In the genomic region with DNA sequence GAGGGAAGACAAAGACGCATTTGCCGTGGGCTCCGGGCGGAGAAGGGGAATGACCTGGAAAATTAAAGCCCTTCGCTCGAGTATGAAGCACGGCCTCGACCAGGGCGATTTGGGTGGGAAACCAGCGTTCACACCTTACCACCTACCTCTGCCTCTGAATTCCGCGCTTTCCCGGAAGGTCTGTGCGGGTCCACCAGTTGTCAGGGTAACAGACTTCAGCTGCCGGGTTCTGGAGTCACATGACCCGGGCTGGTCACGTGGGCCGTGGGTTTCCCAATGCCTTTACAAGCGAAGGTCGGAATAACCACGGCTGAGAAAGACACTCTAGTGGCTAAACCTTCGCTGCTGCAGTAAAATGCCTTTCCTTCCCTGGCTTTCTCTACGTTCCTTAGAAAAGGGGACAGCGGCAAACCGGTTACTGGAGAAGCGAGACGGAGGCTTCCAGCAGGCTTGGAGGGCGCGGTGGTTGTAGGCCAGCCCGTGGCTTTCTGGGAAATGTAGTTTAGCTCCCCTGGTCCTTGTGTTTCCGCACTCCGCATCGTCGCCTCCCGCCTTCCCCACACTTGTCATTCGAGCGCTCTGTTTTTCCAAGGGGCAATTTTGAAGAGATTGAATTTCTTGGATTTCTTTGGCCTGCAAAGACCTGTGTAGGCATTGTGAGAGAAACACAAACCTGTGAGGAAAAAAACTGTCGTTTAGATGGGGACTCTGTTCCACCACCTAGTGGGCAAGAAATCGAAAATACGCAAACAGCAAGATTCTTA, we compare ENCODE assay signal across 8 cellular contexts. TPM values are rescaled to one million over a fixed set of nuclear protein-coding genes. Genes with fewer than 3 reads are reported as not detected.
DNase-seq lines count a peak whose midpoint lies in the region; ATAC-seq and TF ChIP-seq lines count a peak whose summit lies in the region.

A gene with protein sequence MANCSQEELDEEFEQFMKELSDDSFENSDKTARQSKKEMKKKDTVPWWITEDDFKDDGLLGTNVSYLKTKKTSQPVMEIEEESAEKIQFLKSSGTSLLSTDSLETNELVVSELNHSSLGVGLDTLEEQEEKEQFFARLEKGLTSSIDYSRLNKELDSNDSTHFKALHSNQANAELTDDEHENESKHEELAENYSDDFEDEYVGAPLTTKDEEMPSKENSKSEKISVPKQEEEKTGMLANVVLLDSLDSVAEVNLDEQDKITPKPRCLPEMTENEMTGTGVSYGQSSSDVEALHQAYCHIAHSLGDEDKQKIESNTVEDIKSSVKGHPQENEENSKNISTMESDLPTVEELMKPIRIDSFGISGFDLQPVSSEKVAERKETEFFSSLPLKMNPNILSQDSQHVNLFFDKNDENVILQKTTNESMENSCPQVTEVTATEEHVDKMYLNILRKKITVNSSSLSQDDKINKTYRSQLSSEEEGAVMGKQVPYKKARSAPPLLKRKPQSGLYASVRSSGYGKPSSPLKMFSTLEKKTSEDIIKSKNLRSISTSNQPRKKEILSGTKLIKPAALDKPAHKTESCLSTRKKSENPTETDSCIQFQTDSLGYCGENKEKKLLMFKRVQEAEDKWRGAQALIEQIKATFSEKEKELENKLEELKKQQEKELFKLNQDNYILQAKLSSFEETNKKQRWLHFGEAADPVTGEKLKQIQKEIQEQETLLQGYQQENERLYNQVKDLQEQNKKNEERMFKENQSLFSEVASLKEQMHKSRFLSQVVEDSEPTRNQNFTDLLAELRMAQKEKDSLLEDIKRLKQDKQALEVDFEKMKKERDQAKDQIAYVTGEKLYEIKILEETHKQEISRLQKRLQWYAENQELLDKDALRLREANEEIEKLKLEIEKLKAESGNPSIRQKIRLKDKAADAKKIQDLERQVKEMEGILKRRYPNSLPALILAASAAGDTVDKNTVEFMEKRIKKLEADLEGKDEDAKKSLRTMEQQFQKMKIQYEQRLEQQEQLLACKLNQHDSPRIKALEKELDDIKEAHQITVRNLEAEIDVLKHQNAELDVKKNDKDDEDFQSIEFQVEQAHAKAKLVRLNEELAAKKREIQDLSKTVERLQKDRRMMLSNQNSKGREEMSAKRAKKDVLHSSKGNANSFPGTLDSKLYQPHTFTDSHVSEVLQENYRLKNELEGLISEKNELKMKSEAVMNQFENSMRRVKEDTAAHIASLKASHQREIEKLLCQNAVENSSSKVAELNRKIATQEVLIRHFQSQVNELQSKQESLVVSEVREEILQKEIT (N-terminal part only) (minus strand): TSS at position 210 of the 764 bp plus-strand sequence. CDS start 1,250 bp downstream, outside the sequence.

- peaks cover 12% of the 10 kb centered on the region for H3K79me2 ChIP-seq in hepatocyte

- in situ Hi-C loops in GM13977 (cut with MboI; ENCODE audit: low pct_unique_long_range_greater_than_20kb, low sequenced_read_pairs, unreplicated experiment): loop anchor here (10.0 kb wide), 1 partner anchor 343 kb away; no protein-coding TSS in a partner anchor

- TF ChIP-seq CTCF in GM13977 (IDR thresholded peaks at IDR 0.05; ENCODE audit: extremely low read depth, insufficient read depth, missing control alignments) (peak; percentile 59), ascending aorta (IDR thresholded peaks at IDR 0.05) (peak; percentile 72 to 82 (median 77)), hepatocyte (IDR thresholded peaks at IDR 0.05; ENCODE audit: poor library complexity) (peak; percentile 82)

- H3K4me3 ChIP-seq in ascending aorta (peak within 1 kb of the TSS; percentile 90 to 96), hepatocyte (peak within 1 kb of the TSS; percentile 73)

- under 1% methylated on average over 40 of the region's 40 CpGs for WGBS in hepatocyte (ENCODE audit: low lambda C conversion rate, missing lambda C conversion rate)

- H3K9me3 ChIP-seq in ascending aorta: no peaks in the 10 kb centered on the region
- no peaks in the 10 kb centered on the region for H3K9me3 ChIP-seq in hepatocyte (ENCODE audit: low read depth)

- peak within 1 kb of the TSS; percentile 97 for H3K4me3 Mint-ChIP-seq in T-helper 1 cell treated with Interleukin-12 subunit alpha and Interleukin-12 subunit beta and Interleukin-4 antibody, amounts not matched to agents 30 μg/mL and 1 μg/mL, for 36 hours

- peaks cover 16% of the 10 kb centered on the region for H3K4me1 Mint-ChIP-seq in T-helper 1 cell treated with Interleukin-12 subunit alpha and Interleukin-12 subunit beta and Interleukin-4 antibody, amounts not matched to agents 30 μg/mL and 1 μg/mL, for 36 hours (ENCODE audit: low read depth)

- H3K9me3 Mint-ChIP-seq in T-helper 1 cell treated with Interleukin-12 subunit alpha and Interleukin-12 subunit beta and Interleukin-4 antibody, amounts not matched to agents 30 μg/mL and 1 μg/mL, for 36 hours: no peaks in the 10 kb centered on the region

- no peaks in the 10 kb centered on the region for H3K36me3 ChIP-seq in ascending aorta
- no peaks in the 10 kb centered on the region for H3K36me3 ChIP-seq in hepatocyte (replicated peaks; ENCODE audit: insufficient read depth, low read depth)

- peak within 1 kb of the TSS; percentile 76 to 77 for H3K27ac ChIP-seq in ascending aorta
- peak within 1 kb of the TSS; percentile 78 for H3K27ac ChIP-seq in hepatocyte

- H3K9me2 ChIP-seq in hepatocyte (replicated peaks; ENCODE audit: insufficient read depth): no peaks in the 10 kb centered on the region

- DNase-seq in GM13977 (ENCODE audit: low spot score): peak; percentile 76
- DNase-seq in NCI-H146 treated with DMSO at 0.1 percent for 48 hours (lab: John Stamatoyannopoulos, UW; ENCODE audit: unreplicated experiment): peak; percentile 94
- DNase-seq in ascending aorta (ENCODE audit: low spot score in 2 of 2): peak; percentile 77 to 96
- peak; percentile 92 for DNase-seq in hepatocyte (ENCODE audit: low spot score)
- DNase-seq in renal cortical epithelial cell (ENCODE audit: low read depth): peak; percentile 81
- no peak for DNase-seq in epidermal melanocyte (ENCODE audit: insufficient read length, low spot score)

- H3K4me1 ChIP-seq in ascending aorta (no peaks in the 10 kb centered on the region), hepatocyte (ENCODE audit: insufficient read depth) (peaks cover 6% of the 10 kb centered on the region)

- peaks cover 15% of the 10 kb centered on the region for H3K27me3 Mint-ChIP-seq in T-helper 1 cell treated with Interleukin-12 subunit alpha and Interleukin-12 subunit beta and Interleukin-4 antibody, amounts not matched to agents 30 μg/mL and 1 μg/mL, for 36 hours (ENCODE audit: low read depth)

- H3K4me2 ChIP-seq in hepatocyte: peak within 1 kb of the TSS; percentile 78

- no peaks in the 10 kb centered on the region for H4K20me1 ChIP-seq in hepatocyte (ENCODE audit: insufficient read depth, poor library complexity, severe bottlenecking)

- H3K36me3 Mint-ChIP-seq in T-helper 1 cell treated with Interleukin-12 subunit alpha and Interleukin-12 subunit beta and Interleukin-4 antibody, amounts not matched to agents 30 μg/mL and 1 μg/mL, for 36 hours (ENCODE audit: low read depth): no peaks in the 10 kb centered on the region

- no peaks in the 10 kb centered on the region for H3K27me3 ChIP-seq in ascending aorta
- H3K27me3 ChIP-seq in hepatocyte: peaks cover 13% of the 10 kb centered on the region

- H2AFZ ChIP-seq in hepatocyte: peak within 1 kb of the TSS; percentile 73

- H3K27ac Mint-ChIP-seq in T-helper 1 cell treated with Interleukin-12 subunit alpha and Interleukin-12 subunit beta and Interleukin-4 antibody, amounts not matched to agents 30 μg/mL and 1 μg/mL, for 36 hours: peak within 1 kb of the TSS; percentile 87

- intact Hi-C loops in ascending aorta (cut with DNase I): loop anchor here (2.0 to 10.0 kb wide), 3 partner anchors 240 to 1033 kb away; partner anchors contain the start of genes PGM3 and RWDD2A

- ATAC-seq in HG02884 (IDR thresholded peaks at IDR 0.05; ENCODE audit: unreplicated experiment): peak; percentile 97

RNA-seq across cellular contexts. Expression of the gene that starts here (rescaled TPM):
- total RNA-seq in ascending aorta (11.7 TPM), hepatocyte (13.1 and 13.7 TPM in 2 replicates), renal cortical epithelial cell (5.6 and 20.2 TPM in 2 replicates)
- polyA plus RNA-seq in hepatocyte: 2.7 and 4.1 TPM in 2 replicates
